ENCODE assay signal across 8 cellular contexts in genomic region chr14:31937730-31938346, GRCh38.
A peak's percentile ranks its signal among the peaks of the same experiment; 100 is the strongest.
DNase-seq lines count a peak whose midpoint lies in the region; ATAC-seq and TF ChIP-seq lines count a peak whose summit lies in the region.

No MANE protein-coding gene starts in this region.

- peak; percentile 98 for ATAC-seq in GM19467 (IDR thresholded peaks at IDR 0.05; ENCODE audit: unreplicated experiment)
- ATAC-seq in HG03520 (IDR thresholded peaks at IDR 0.05; ENCODE audit: unreplicated experiment): peak; percentile 99
- ATAC-seq in activated CD4-positive, CD25-positive, alpha-beta regulatory T cell treated with anti-CD3 and anti-CD28 coated beads, Interleukin-2, amount 50 U/mL, for 24 hours: peak; percentile 100

- CTCF ChIA-PET in HEK293T (lab: Yijun Ruan, JAX): no interaction called here

- POLR2A ChIA-PET in HEK293T (lab: Yijun Ruan, JAX): interaction anchor here (1.1 kb wide), 1 partner anchor 13 kb away, joined by 3 read pairs; no protein-coding TSS in a partner anchor

- DNase-seq in CD1c-positive myeloid dendritic cell (ENCODE audit: extremely low spot score): peak; percentile 73
- peak; percentile 86 for DNase-seq in dermis blood vessel endothelial cell
- peak; percentile 62 for DNase-seq in non-pigmented ciliary epithelial cell (ENCODE audit: low read depth)
- DNase-seq in NCI-H2171 (lab: John Stamatoyannopoulos, UW): no peak
- no peak for DNase-seq in HEK293T (ENCODE audit: extremely low spot score)

TF ChIP-seq in HEK293T, 16 proteins besides CTCF, POLR2A, EP300 and RAD21:
- no peak for TF ChIP-seq ZNF384 (IDR thresholded peaks at IDR 0.05)
- TF ChIP-seq BHLHE40 (IDR thresholded peaks at IDR 0.05; ENCODE audit: borderline replicate concordance): no peak
- no peak for TF ChIP-seq TARDBP (IDR thresholded peaks at IDR 0.05)
- TF ChIP-seq SUZ12 (IDR thresholded peaks at IDR 0.05): no peak
- TF ChIP-seq HDGF (IDR thresholded peaks at IDR 0.05; ENCODE audit: borderline replicate concordance): no peak

Comparison
In these comparisons a context has a peak if more than half of its experiments do, and no peak if none do; other contexts are left out.
1. DNase-seq: peak in CD1c-positive myeloid dendritic cell (single experiment), dermis blood vessel endothelial cell (single experiment) and non-pigmented ciliary epithelial cell (single experiment); none in NCI-H2171 (single experiment) and HEK293T (single experiment).
2. Peak in every context shown above with its lines, with median percentiles within 50 percentile points of each other: ATAC-seq.